ENCODE assay signal across 24 cellular contexts in genomic region chr16:67647111-67647651, GRCh38. TPM values are rescaled to one million over a fixed set of nuclear protein-coding genes. Genes with fewer than 3 reads are reported as not detected.
DNase-seq lines count a peak whose midpoint lies in the region; ATAC-seq, FAIRE-seq and TF ChIP-seq lines count a peak whose summit lies in the region.
"Had no signal": no experiment of that assay in that cellular context is flagged by ENCODE, and none has a peak within 500 bp of the region (broad histone marks: within the 10 kb centered on the region; RNA-seq: fewer than 3 reads in every experiment).

No MANE protein-coding gene starts in this region.

- no peaks in the 10 kb centered on the region for H3F3A ChIP-seq in SK-N-SH (replicated peaks; ENCODE audit: insufficient read depth)

- H3K9me3 ChIP-seq in SK-N-SH (no peaks in the 10 kb centered on the region), DND-41 (ENCODE audit: insufficient read depth, low read length, severe bottlenecking) (no peaks in the 10 kb centered on the region)
- H3K9me3 ChIP-seq: gastroesophageal sphincter, left lung, mucosa of descending colon, neutrophil, testis had no signal

- 81% methylated on average over 6 of the region's 15 CpGs for WGBS in SK-N-SH (ENCODE audit: low lambda C conversion rate)

- H3K9me2 ChIP-seq in SK-N-SH = no peaks in the 10 kb centered on the region

- ATAC-seq in SK-N-SH treated with all-trans-retinoic acid at 6 μM for 48 hours = no peak
- no peak for ATAC-seq in DND-41 (ENCODE audit: insufficient read depth, low read depth)
- no peak for ATAC-seq in Right ventricle myocardium superior (ENCODE audit: poor library complexity)
- ATAC-seq: gastroesophageal sphincter, left lung, mucosa of descending colon, T-helper 17 cell had no signal

- FAIRE-seq in RCC 7860 (lab: Jason Lieb, UNC) = no peak
- FAIRE-seq: GM12892 had no signal

- no peak overlapping the region for H3K4me2 ChIP-seq in SK-N-SH
- H3K4me2 ChIP-seq in DND-41 (ENCODE audit: insufficient read depth, low read length) = peak overlapping the region; percentile 70; the same call in 1 of the 2 replicates

- H3K4me3 ChIP-seq in SK-N-SH (ENCODE audit: low read depth in 2 of 2, low read length in 1 of 2) = no peak overlapping the region
- no peak overlapping the region for H3K4me3 ChIP-seq in DND-41 (ENCODE audit: low read depth in 1 of 2, low read length in 2 of 2)
- H3K4me3 ChIP-seq: gastroesophageal sphincter, left lung, mucosa of descending colon, testis had no signal

- H3K4me1 ChIP-seq in SK-N-SH (ENCODE audit: control insufficient read depth in 1 of 2, insufficient read depth in 2 of 2, low read depth in 1 of 2, low read length in 1 of 2) (peaks cover 0 to 4% of the 10 kb centered on the region in 2 experiments; a peak in 1 of 4 replicates), DND-41 (ENCODE audit: insufficient read depth, low read length) (peaks cover 35% of the 10 kb centered on the region)

- H3K27me3 ChIP-seq in SK-N-SH (ENCODE audit: insufficient read depth) (no peaks in the 10 kb centered on the region), DND-41 (ENCODE audit: insufficient read depth, low read length, poor library complexity) (no peaks in the 10 kb centered on the region)
- H3K27me3 ChIP-seq: testis had no signal

- H2AFZ ChIP-seq in SK-N-SH (ENCODE audit: low read depth) (no peak overlapping the region), DND-41 (ENCODE audit: low read depth, low read length) (no peak overlapping the region)

- CTCF ChIA-PET in SK-N-SH (lab: Yijun Ruan, JAX) = interaction anchor here (0.7 to 16.5 kb wide), 8 partner anchors 13 to 598 kb away, joined by 3 to 263 read pairs (median 31); partner anchors contain the start of genes ACD, CTCF, PARD6A and PLA2G15

- DNase-seq in SK-N-SH (peak; percentile 32), DND-41 (no peak), SK-N-DZ (ENCODE audit: low spot score) (peak; percentile 24), islet precursor cell (peak; percentile 64), Right ventricle myocardium superior (no peak), RCC 7860 (ENCODE audit: low spot score) (no peak), SKM-1 (lab: John Stamatoyannopoulos, UW; ENCODE audit: unreplicated experiment) (no peak)
- DNase-seq: activated CD8-positive, alpha-beta memory T cell treated with anti-CD3 and anti-CD28 coated beads, Interleukin-2, amount 50 U/mL, for 48 hours; activated naive CD4-positive, alpha-beta T cell treated with anti-CD3 and anti-CD28 coated beads, Interleukin-2, amount 50 U/mL, for 16 hours; cortex of kidney; erythroblast; GF-D8; NCI-H1436 treated with DMSO at 0.1 percent for 48 hours; T-helper 17 cell; testis; WERI-Rb-1 had no signal

- TF ChIP-seq CTCF in SK-N-SH (IDR thresholded peaks at IDR 0.05) = no peak
- TF ChIP-seq CTCF in DND-41 (IDR thresholded peaks at IDR 0.05; ENCODE audit: borderline replicate concordance, extremely low read depth, low read length, poor library complexity, severe bottlenecking) = no peak

- H4K20me1 ChIP-seq in SK-N-SH (ENCODE audit: insufficient read depth) (peaks cover 2% of the 10 kb centered on the region; the same call in 1 of the 2 replicates), DND-41 (ENCODE audit: insufficient read depth, low read length) (peaks cover 13% of the 10 kb centered on the region)

- no peak for TF ChIP-seq RAD21 in SK-N-SH (IDR thresholded peaks at IDR 0.05; ENCODE audit: low read length)

- H3K36me3 ChIP-seq in SK-N-SH (replicated peaks in 1 of 2; ENCODE audit: control insufficient read depth in 1 of 2, insufficient read depth in 2 of 2, low read length in 1 of 2) (no peaks in the 10 kb centered on the region), DND-41 (ENCODE audit: insufficient read depth, low read length) (peaks cover 64% of the 10 kb centered on the region)
- H3K36me3 ChIP-seq: gastroesophageal sphincter, left lung, neutrophil had no signal

- H3K27ac ChIP-seq in SK-N-SH (ENCODE audit: low read depth in 2 of 2, low read length in 1 of 2) = no peak overlapping the region
- H3K27ac ChIP-seq in DND-41 (ENCODE audit: low read length) = no peak overlapping the region
- H3K27ac ChIP-seq: 22Rv1, C4-2B, gastroesophageal sphincter, left lung, neutrophil, testis, WERI-Rb-1 had no signal

- no peaks in the 10 kb centered on the region for H3K79me2 ChIP-seq in SK-N-SH (ENCODE audit: insufficient read depth)
- peaks cover 33% of the 10 kb centered on the region for H3K79me2 ChIP-seq in DND-41 (ENCODE audit: insufficient read depth, low read length)

- intact Hi-C loops in Right ventricle myocardium superior (cut with DNase I) = loop anchor here (10.0 kb wide), 1 partner anchor 102 kb away; no protein-coding TSS in a partner anchor

- TF ChIP-seq EP300 in SK-N-SH (IDR thresholded peaks at IDR 0.05; ENCODE audit: borderline replicate concordance in 1 of 2, low read depth in 1 of 2, low read length in 1 of 2) = no peak

- no peak overlapping the region for H3K9ac ChIP-seq in SK-N-SH
- H3K9ac ChIP-seq in DND-41 (ENCODE audit: low read depth, low read length) = 0 out of 2 replicates have a peak overlapping the region, but pooled peaks have one; percentile 96

- POLR2A ChIA-PET in SK-N-SH (lab: Yijun Ruan, JAX) = interaction anchor here (1.2 kb wide), 1 partner anchor 13 kb away, joined by 6 read pairs; the partner anchor contains the start of gene ACD

TF ChIP-seq in SK-N-SH, 30 proteins besides CTCF, POLR2A, EP300 and RAD21 (continues in another document):
- TF ChIP-seq NFIC (IDR thresholded peaks at IDR 0.05; ENCODE audit: borderline replicate concordance) = no peak
- no peak for TF ChIP-seq PBX3 (IDR thresholded peaks at IDR 0.05)
- TF ChIP-seq JUND (IDR thresholded peaks at IDR 0.05) = no peak
- no peak for TF ChIP-seq EZH2phosphoT487 (IDR thresholded peaks at IDR 0.05; ENCODE audit: borderline replicate concordance, low read depth)
- TF ChIP-seq SIN3A (IDR thresholded peaks at IDR 0.05; ENCODE audit: borderline replicate concordance, low read depth, low read length) = no peak
- TF ChIP-seq MEF2A (IDR thresholded peaks at IDR 0.05; ENCODE audit: borderline replicate concordance, low read depth) = no peak

TF ChIP-seq in SK-N-SH treated with all-trans-retinoic acid at 6 μM for 48 hours, 23 proteins besides CTCF, POLR2A, EP300 and RAD21 (continues in another document):
- no peak for TF ChIP-seq ESRRG (CRISPR knock-in tag; IDR thresholded peaks at IDR 0.05)
- TF ChIP-seq ARNTL (CRISPR knock-in tag; IDR thresholded peaks at IDR 0.05; ENCODE audit: borderline replicate concordance, low read depth) = no peak
- TF ChIP-seq ZC3H10 (CRISPR knock-in tag; IDR thresholded peaks at IDR 0.05) = no peak
- no peak for TF ChIP-seq TOX (CRISPR knock-in tag; IDR thresholded peaks at IDR 0.05; ENCODE audit: borderline replicate concordance)
- TF ChIP-seq ZFP3 (CRISPR knock-in tag; IDR thresholded peaks at IDR 0.05) = no peak
- TF ChIP-seq OSR1 (CRISPR knock-in tag; IDR thresholded peaks at IDR 0.05) = no peak
- TF ChIP-seq POU6F1 (CRISPR knock-in tag; IDR thresholded peaks at IDR 0.05; ENCODE audit: borderline replicate concordance, low read depth) = no peak
- no peak for TF ChIP-seq PPARA (CRISPR knock-in tag; IDR thresholded peaks at IDR 0.05; ENCODE audit: borderline replicate concordance)
- no peak for TF ChIP-seq SNAI2 (CRISPR knock-in tag; IDR thresholded peaks at IDR 0.05)

RNA-seq across cellular contexts. Expression of gene CARMIL2, which starts 2.2 kb away (rescaled TPM):
- polyA plus RNA-seq in SK-N-SH (2012; rRNA removed) = 4.4 and 4.9 TPM in 2 replicates
- polyA plus RNA-seq in SK-N-SH (2012; cell fraction: cytosol; rRNA removed) = 0.66 and 0.98 TPM in 2 replicates
- 30.1 and 51.0 TPM in 2 replicates for polyA plus RNA-seq in SK-N-SH (2012; cell fraction: nucleus; rRNA removed)
- polyA plus RNA-seq in SK-N-DZ (2014; cell fraction: cytosol; rRNA removed) = 12.3 and 14.3 TPM in 2 replicates
- 43.4 and 52.2 TPM in 2 replicates for polyA plus RNA-seq in SK-N-DZ (2014; cell fraction: nucleus; rRNA removed)
- total RNA-seq in Right ventricle myocardium superior = 0.05 TPM

RNA-seq across cellular contexts. Expression of gene ACD, which starts 12.9 kb away (rescaled TPM):
- polyA plus RNA-seq in SK-N-SH (2012; rRNA removed) = 31.3 and 37.8 TPM in 2 replicates
- 12.3 and 19.7 TPM in 2 replicates for polyA plus RNA-seq in SK-N-SH (2012; cell fraction: cytosol; rRNA removed)
- polyA plus RNA-seq in SK-N-SH (2012; cell fraction: nucleus; rRNA removed) = 79.0 and 110 TPM in 2 replicates
- 78.8 and 84.8 TPM in 2 replicates for polyA plus RNA-seq in SK-N-DZ (2014; cell fraction: cytosol; rRNA removed)
- polyA plus RNA-seq in SK-N-DZ (2014; cell fraction: nucleus; rRNA removed) = 168 and 203 TPM in 2 replicates
- 7.1 TPM for total RNA-seq in Right ventricle myocardium superior

RNA-seq across cellular contexts. Expression of gene PARD6A, which starts 13.6 kb away (rescaled TPM):
- 5.7 and 9.0 TPM in 2 replicates for polyA plus RNA-seq in SK-N-SH (2012; rRNA removed)
- polyA plus RNA-seq in SK-N-SH (2012; cell fraction: cytosol; rRNA removed) = 4.1 and 6.2 TPM in 2 replicates
- 3.3 and 3.4 TPM in 2 replicates for polyA plus RNA-seq in SK-N-SH (2012; cell fraction: nucleus; rRNA removed)
- 14.3 and 17.2 TPM in 2 replicates for polyA plus RNA-seq in SK-N-DZ (2014; cell fraction: cytosol; rRNA removed)
- polyA plus RNA-seq in SK-N-DZ (2014; cell fraction: nucleus; rRNA removed) = 9.7 and 9.8 TPM in 2 replicates
- 3.2 TPM for total RNA-seq in Right ventricle myocardium superior

RNA-seq across cellular contexts. Expression of gene ENKD1, which starts 19.4 kb away (rescaled TPM):
- 19.5 and 21.0 TPM in 2 replicates for polyA plus RNA-seq in SK-N-SH (2012; rRNA removed)
- 8.6 and 12.2 TPM in 2 replicates for polyA plus RNA-seq in SK-N-SH (2012; cell fraction: cytosol; rRNA removed)
- 52.0 and 82.9 TPM in 2 replicates for polyA plus RNA-seq in SK-N-SH (2012; cell fraction: nucleus; rRNA removed)
- 29.0 and 31.4 TPM in 2 replicates for polyA plus RNA-seq in SK-N-DZ (2014; cell fraction: cytosol; rRNA removed)
- polyA plus RNA-seq in SK-N-DZ (2014; cell fraction: nucleus; rRNA removed) = 51.5 and 82.6 TPM in 2 replicates
- 8.8 TPM for total RNA-seq in Right ventricle myocardium superior

RNA-seq across cellular contexts. Expression of gene C16orf86, which starts 19.4 kb away (rescaled TPM):
- polyA plus RNA-seq in SK-N-SH (2012; rRNA removed) = 4.3 and 5.1 TPM in 2 replicates
- 2.0 and 3.9 TPM in 2 replicates for polyA plus RNA-seq in SK-N-SH (2012; cell fraction: cytosol; rRNA removed)
- polyA plus RNA-seq in SK-N-SH (2012; cell fraction: nucleus; rRNA removed) = 13.7 and 16.4 TPM in 2 replicates
- 5.7 and 5.9 TPM in 2 replicates for polyA plus RNA-seq in SK-N-DZ (2014; cell fraction: cytosol; rRNA removed)
- polyA plus RNA-seq in SK-N-DZ (2014; cell fraction: nucleus; rRNA removed) = 17.9 and 19.9 TPM in 2 replicates
- total RNA-seq in Right ventricle myocardium superior = 4.3 TPM

Comparison
In these comparisons a context has a peak if more than half of its experiments do, and no peak if none do; other contexts are left out.
1. DNase-seq: peak in SK-N-SH (single experiment), SK-N-DZ (single experiment) and islet precursor cell (single experiment); none in DND-41 (single experiment), Right ventricle myocardium superior (single experiment), RCC 7860 (single experiment) and SKM-1 (single experiment).